ENCODE assay signal across 8 cellular contexts in genomic region chr14:93970589-93970966, GRCh38. TPM values are rescaled to one million over a fixed set of nuclear protein-coding genes. Genes with fewer than 3 reads are reported as not detected.
DNase-seq lines count a peak whose midpoint lies in the region; ATAC-seq lines count a peak whose summit lies in the region.

No MANE protein-coding gene starts in this region.

- peak overlapping the region; percentile 80 to 85 for H3K4me3 Mint-ChIP-seq in stimulated activated naive B cell treated with anti-CD40 and anti-IgM and Interleukin-4, amounts not matched to agents 10 μg/mL and 1 μg/mL and 100 μg/mL, for 72 hours

- no peaks in the 10 kb centered on the region for H3K9me3 ChIP-seq in SJCRH30 (replicated peaks)

- DNase-seq in EL (peak; percentile 28), SJCRH30 (no peak), left kidney (ENCODE audit: low read depth, low spot score) (peak; percentile 38), SKM-1 (lab: John Stamatoyannopoulos, UW; ENCODE audit: unreplicated experiment) (no peak)
- DNase-seq in activated naive CD4-positive, alpha-beta T cell treated with anti-CD3 and anti-CD28 coated beads, Interleukin-2, amount 50 U/mL, for 16 hours = peak; percentile 77
- peak; percentile 34 for DNase-seq in stimulated activated naive B cell treated with anti-CD40 and anti-IgM and Interleukin-4, amounts not matched to agents 10 μg/mL and 1 μg/mL and 100 μg/mL, for 72 hours

- no peaks in the 10 kb centered on the region for H3K36me3 ChIP-seq in SJCRH30

- peaks cover 64 to 82% of the 10 kb centered on the region in 2 donors for H3K4me1 Mint-ChIP-seq in stimulated activated naive B cell treated with anti-CD40 and anti-IgM and Interleukin-4, amounts not matched to agents 10 μg/mL and 1 μg/mL and 100 μg/mL, for 72 hours

- peaks cover 0 to 1% of the 10 kb centered on the region in 2 donors for H3K9me3 Mint-ChIP-seq in stimulated activated naive B cell treated with anti-CD40 and anti-IgM and Interleukin-4, amounts not matched to agents 10 μg/mL and 1 μg/mL and 100 μg/mL, for 72 hours

- H3K4me1 ChIP-seq in SJCRH30 = peaks cover 27% of the 10 kb centered on the region

- H3K4me3 ChIP-seq in SJCRH30 = peak overlapping the region; percentile 8; the same call in 1 of the 2 replicates

- peaks cover under 1 to 5% of the 10 kb centered on the region in 2 donors for H3K36me3 Mint-ChIP-seq in stimulated activated naive B cell treated with anti-CD40 and anti-IgM and Interleukin-4, amounts not matched to agents 10 μg/mL and 1 μg/mL and 100 μg/mL, for 72 hours

- no peak overlapping the region for H3K27ac ChIP-seq in SJCRH30

- H3K27me3 Mint-ChIP-seq in stimulated activated naive B cell treated with anti-CD40 and anti-IgM and Interleukin-4, amounts not matched to agents 10 μg/mL and 1 μg/mL and 100 μg/mL, for 72 hours = peaks cover 17 to 22% of the 10 kb centered on the region in 2 donors

- peak overlapping the region; percentile 96 for H3K27ac Mint-ChIP-seq in stimulated activated naive B cell treated with anti-CD40 and anti-IgM and Interleukin-4, amounts not matched to agents 10 μg/mL and 1 μg/mL and 100 μg/mL, for 72 hours

- ATAC-seq in HG03097 (IDR thresholded peaks at IDR 0.05; ENCODE audit: low FRiP score, unreplicated experiment) (peak; percentile 28), GM19035 (IDR thresholded peaks at IDR 0.05; ENCODE audit: unreplicated experiment) (no peak)
- ATAC-seq in stimulated activated naive B cell treated with anti-CD40 and anti-IgM and Interleukin-4, amounts not matched to agents 10 μg/mL and 1 μg/mL and 100 μg/mL, for 72 hours (replicated peaks) = peak; percentile 49 to 55

- H3K27me3 ChIP-seq in SJCRH30 = no peaks in the 10 kb centered on the region

RNA-seq across cellular contexts. Expression of gene ASB2, which starts 5.8 kb away (rescaled TPM):
- total RNA-seq in SJCRH30 (2014; rRNA removed; shearing (Covaris generic)) = 2.3 and 2.4 TPM in 2 replicates

RNA-seq across cellular contexts. Expression of gene CCDC197, which starts 26.5 kb away (rescaled TPM):
- not detected in 2 replicates for total RNA-seq in SJCRH30 (2014; rRNA removed; shearing (Covaris generic))

RNA-seq across cellular contexts. Expression of gene FAM181A, which starts 43.4 kb away (rescaled TPM):
- total RNA-seq in SJCRH30 (2014; rRNA removed; shearing (Covaris generic)) = not detected in 2 replicates

RNA-seq across cellular contexts. Expression of gene OTUB2, which starts 55.6 kb away (rescaled TPM):
- total RNA-seq in SJCRH30 (2014; rRNA removed; shearing (Covaris generic)) = 0.51 and 0.55 TPM in 2 replicates

Comparison
In these comparisons a context has a peak if more than half of its experiments do, and no peak if none do; other contexts are left out.
1. DNase-seq: peak in EL (single experiment), activated naive CD4-positive, alpha-beta T cell treated with anti-CD3 and anti-CD28 coated beads, Interleukin-2, amount 50 U/mL, for 16 hours (single experiment), left kidney (single experiment) and stimulated activated naive B cell treated with anti-CD40 and anti-IgM and Interleukin-4, amounts not matched to agents 10 μg/mL and 1 μg/mL and 100 μg/mL, for 72 hours (single experiment); none in SJCRH30 (0 of 2) and SKM-1 (single experiment).